15 cellular contexts compared by ENCODE assay signal in genomic region chr7:49766966-49767365, GRCh38. TPM values are rescaled to one million over a fixed set of nuclear protein-coding genes. Genes with fewer than 3 reads are reported as not detected.
DNase-seq lines count a peak whose midpoint lies in the region; ATAC-seq, FAIRE-seq and TF ChIP-seq lines count a peak whose summit lies in the region.
"Had no signal": no experiment of that assay in that cellular context is flagged by ENCODE, and none has a peak within 500 bp of the region (broad histone marks: within the 10 kb centered on the region; RNA-seq: fewer than 3 reads in every experiment).

No MANE protein-coding gene starts in this region.

- peak; percentile 97 for FAIRE-seq in GM12892 (lab: Jason Lieb, UNC)
- FAIRE-seq: G401.6 had no signal

- peaks cover 0 to 40% of the 10 kb centered on the region in 2 experiments for H3K27me3 ChIP-seq in mesenchymal stem cell (ENCODE audit: control insufficient read depth in 1 of 2, insufficient read depth in 1 of 2, low read length in 2 of 2)
- H3K27me3 ChIP-seq: testis had no signal

- H3K4ac ChIP-seq in mesenchymal stem cell (ENCODE audit: low read depth in 1 of 2, low read length in 2 of 2): no peak overlapping the region

- H3K4me3 ChIP-seq in mesenchymal stem cell (ENCODE audit: insufficient read depth in 1 of 2, low read depth in 1 of 2, low read length in 2 of 2): no peak overlapping the region
- H3K4me3 ChIP-seq: lung, testis had no signal

- ATAC-seq in GM19452 (IDR thresholded peaks at IDR 0.05; ENCODE audit: unreplicated experiment) (peak; percentile 90), HG02852 (IDR thresholded peaks at IDR 0.05; ENCODE audit: unreplicated experiment) (peak; percentile 84), HG03469 (IDR thresholded peaks at IDR 0.05; ENCODE audit: unreplicated experiment) (peak; percentile 87)
- ATAC-seq: activated CD8-positive, alpha-beta T cell treated with anti-CD3 and anti-CD28 coated beads for 36 hours had no signal

- H2BK12ac ChIP-seq in mesenchymal stem cell (ENCODE audit: low read length in 2 of 2): no peak overlapping the region

- H3K9me3 ChIP-seq in mesenchymal stem cell (ENCODE audit: control insufficient read depth, low read length): no peaks in the 10 kb centered on the region
- H3K9me3 ChIP-seq: testis had no signal

- H2BK5ac ChIP-seq in mesenchymal stem cell (ENCODE audit: low read depth, low read length, poor library complexity, severe bottlenecking): no peak overlapping the region

- H2BK120ac ChIP-seq in mesenchymal stem cell (ENCODE audit: low read depth, low read length): no peak overlapping the region

- DNase-seq in GM12892 (ENCODE audit: insufficient read length): peak; percentile 30
- no peak for DNase-seq in C1 segment of cervical spinal cord (lab: John Stamatoyannopoulos, UW)
- DNase-seq in mesenchymal stem cell: no peak
- no peak for DNase-seq in OCI-M2 (lab: John Stamatoyannopoulos, UW; ENCODE audit: unreplicated experiment)
- no peak for DNase-seq in activated T-cell treated with anti-CD3 and anti-CD28 coated beads, Interleukin-2, amount 50 U/mL, for 1 hour
- DNase-seq: activated CD8-positive, alpha-beta T cell treated with anti-CD3 and anti-CD28 coated beads for 36 hours; NCI-H69; posterior cingulate gyrus; SW 1271; testis had no signal

- no peak overlapping the region for H3K9ac ChIP-seq in mesenchymal stem cell (ENCODE audit: low read length)

- H3K36me3 ChIP-seq in mesenchymal stem cell (ENCODE audit: control insufficient read depth in 1 of 2, insufficient read depth in 2 of 2, low read depth in 1 of 2, low read length in 2 of 2): no peaks in the 10 kb centered on the region

- H2BK15ac ChIP-seq in mesenchymal stem cell (ENCODE audit: low read depth, poor library complexity, severe bottlenecking): no peak overlapping the region

- TF ChIP-seq POLR2A in GM12892 (IDR thresholded peaks at IDR 0.05; ENCODE audit: low read depth, low read length): no peak

- H3K23ac ChIP-seq in mesenchymal stem cell (ENCODE audit: low read length in 2 of 2): no peak overlapping the region

- 71% methylated on average over 1 of the region's 1 CpG for WGBS in mesenchymal stem cell

- no peak overlapping the region for H3K4me2 ChIP-seq in mesenchymal stem cell (ENCODE audit: low read length, poor library complexity, severe bottlenecking)

- H2AK5ac ChIP-seq in mesenchymal stem cell (ENCODE audit: low read length, severe bottlenecking): no peak overlapping the region

- no peak overlapping the region for H3K14ac ChIP-seq in mesenchymal stem cell (ENCODE audit: low read length in 2 of 2)

- H4K8ac ChIP-seq in mesenchymal stem cell (ENCODE audit: low read length): no peak overlapping the region

- H2AFZ ChIP-seq in mesenchymal stem cell (ENCODE audit: low read depth, low read length): no peak overlapping the region

- no peaks in the 10 kb centered on the region for H3K4me1 ChIP-seq in mesenchymal stem cell (ENCODE audit: control insufficient read depth, insufficient read depth, low read depth, low read length)
- H3K4me1 ChIP-seq: testis had no signal

- no peak overlapping the region for H4K91ac ChIP-seq in mesenchymal stem cell (ENCODE audit: low read length)

- H3K79me1 ChIP-seq in mesenchymal stem cell (replicated peaks; ENCODE audit: low read length, poor library complexity, severe bottlenecking): no peaks in the 10 kb centered on the region

- H3K27ac ChIP-seq in mesenchymal stem cell (ENCODE audit: low read length, poor library complexity, severe bottlenecking): no peak overlapping the region
- H3K27ac ChIP-seq: testis had no signal

- no peak overlapping the region for H3K18ac ChIP-seq in mesenchymal stem cell (ENCODE audit: low read depth in 1 of 2, low read length in 2 of 2)

RNA-seq across cellular contexts. Expression of gene VWC2, which starts 6.5 kb away (rescaled TPM):
- not detected for polyA plus RNA-seq in GM12892 (2012; ENCODE audit: missing spikeins)
- polyA plus RNA-seq in mesenchymal stem cell (2013, experiment 1 of 2): not detected
- not detected for polyA plus RNA-seq in mesenchymal stem cell (2013, experiment 2 of 2)
